8 cellular contexts compared by ENCODE assay signal in genomic region chr6:158213925-158214674, GRCh38. TPM values are rescaled to one million over a fixed set of nuclear protein-coding genes. Genes with fewer than 3 reads are reported as not detected.
DNase-seq lines count a peak whose midpoint lies in the region; ATAC-seq, FAIRE-seq and TF ChIP-seq lines count a peak whose summit lies in the region.

No MANE protein-coding gene starts in this region.

- no peaks in the 10 kb centered on the region for H3K36me3 ChIP-seq in GM12878 (ENCODE audit: control insufficient read depth in 2 of 2, insufficient read depth in 2 of 2, low read length in 1 of 2)

- peak; percentile 100 for ATAC-seq in A549
- ATAC-seq in HG02840 (IDR thresholded peaks at IDR 0.05; ENCODE audit: low FRiP score, unreplicated experiment): peak; percentile 88
- peak; percentile 100 for ATAC-seq in GM12878

- TF ChIP-seq RAD21 in A549 (conservative IDR thresholded peaks at IDR 0.05 in 1 of 2, IDR thresholded peaks at IDR 0.05 in 1 of 2) (peak; percentile 77 to 83), GM12878 (IDR thresholded peaks at IDR 0.05; ENCODE audit: insufficient read depth, low read depth, low read length) (peak; percentile 88)

- DNase-seq in A549 (ENCODE audit: low read depth in 1 of 2, low spot score in 1 of 2): peak; percentile 35 to 76
- DNase-seq in GM13976 (ENCODE audit: low spot score): peak; percentile 80
- DNase-seq in NCI-H1417 treated with DMSO at 0.1 percent for 48 hours (lab: John Stamatoyannopoulos, UW): peak; percentile 45
- peak; percentile 47 to 74 for DNase-seq in SW 1271 (lab: John Stamatoyannopoulos, UW)
- DNase-seq in GM12878 (ENCODE audit: low read depth, low spot score): peak; percentile 23
- peak; percentile 83 for DNase-seq in inferior parietal cortex (ENCODE audit: extremely low spot score)
- peak; percentile 52 for DNase-seq in stimulated activated CD4-positive, alpha-beta T cell treated with anti-CD3 and anti-CD28 coated beads, Interleukin-1b, Interleukin-23, amount 100 ng/mL, for 48 hours

- SMC1A ChIA-PET in GM12878 (lab: Charles Lee; ENCODE audit: uncharacterized antibody, unreplicated experiment): interaction anchor here (0.7 to 3.3 kb wide), 26 partner anchors 13 to 760 kb away, joined by 3 to 55 read pairs (median 4); partner anchors contain the start of gene SYTL3

- no peak overlapping the region for H3K9ac ChIP-seq in GM12878 (ENCODE audit: control insufficient read depth, insufficient read depth, low read length)

- BruUV-seq in GM12878 (replicated peaks; lab: Mats Ljungman, UMichigan): no TSS peak

- TF ChIP-seq POLR2A in A549 (IDR thresholded peaks at IDR 0.05; ENCODE audit: low read length) (no peak), GM12878 (IDR thresholded peaks at IDR 0.05; ENCODE audit: low read depth, low read length) (no peak)

- WGBS in A549 (ENCODE audit: missing lambda C conversion rate): 3% methylated on average over 7 of the region's 7 CpGs
- 6% methylated on average over 7 of the region's 7 CpGs for WGBS in GM12878 (ENCODE audit: insufficient coverage, insufficient replicate concordance, low lambda C conversion rate, missing lambda C conversion rate)

- H3K9me3 ChIP-seq in A549 (0 out of 3 replicates have a peak, but pooled peaks cover 2% of the 10 kb centered on the region), GM12878 (replicated peaks; ENCODE audit: control insufficient read depth, insufficient read depth, low read length) (no peaks in the 10 kb centered on the region)

- H2AFZ ChIP-seq in GM12878 (ENCODE audit: control insufficient read depth, low read depth, low read length): no peak overlapping the region

- in situ Hi-C loops in GM13976 (cut with MboI; ENCODE audit: low sequenced_read_pairs, unreplicated experiment) (loop anchor here (5.0 to 25.0 kb wide), 3 partner anchors 478 to 898 kb away; no protein-coding TSS in a partner anchor), GM12878 (cut with MboI) (loop anchor here (5.0 kb wide), 1 partner anchor 478 kb away; no protein-coding TSS in a partner anchor)

- H3K4me1 ChIP-seq in A549: peaks cover 12% of the 10 kb centered on the region; the same call in 2 of the 3 replicates
- H3K4me1 ChIP-seq in GM12878 (ENCODE audit: control insufficient read depth, insufficient read depth, low read length): no peaks in the 10 kb centered on the region

- POLR2A ChIA-PET in A549 (lab: Yijun Ruan, JAX) (interaction anchor here (0.6 kb wide), 2 partner anchors 356 to 539 kb away, joined by 3 read pairs; no protein-coding TSS in a partner anchor), GM12878 (lab: Charles Lee) (no interaction called here)

- no peak for FAIRE-seq in A549 (lab: Jason Lieb, UNC)
- FAIRE-seq in GM12878 (lab: Jason Lieb, UNC): peak; percentile 98

- TF ChIP-seq EP300 in A549 (IDR thresholded peaks at IDR 0.05) (no peak), GM12878 (IDR thresholded peaks at IDR 0.05; ENCODE audit: borderline replicate concordance in 1 of 2, control insufficient read depth in 1 of 2, low read depth in 2 of 2, low read length in 2 of 2) (no peak)

- CTCF ChIA-PET in A549 (lab: Yijun Ruan, JAX): interaction anchor here (0.5 to 2.5 kb wide), 31 partner anchors 9 to 894 kb away, joined by 3 to 32 read pairs (median 4); partner anchors contain the start of gene DYNLT1
- CTCF ChIA-PET in GM12878 (lab: Yijun Ruan, JAX): interaction anchor here (0.6 to 3.6 kb wide), 68 partner anchors 8 to 795 kb away, joined by 3 to 96 read pairs (median 4); partner anchors contain the start of genes DYNLT1, SYTL3 and TMEM181

- intact Hi-C loops in GM12878 (cut with micrococcal nuclease; ENCODE audit: unreplicated experiment): loop anchor here (5.0 kb wide), 1 partner anchor 758 kb away; no protein-coding TSS in a partner anchor

- H3K79me2 ChIP-seq in GM12878 (ENCODE audit: control insufficient read depth, insufficient read depth, low read length): no peaks in the 10 kb centered on the region

- H3K4me2 ChIP-seq in A549: 0 out of 3 replicates have a peak overlapping the region, but pooled peaks have one; percentile 17
- no peak overlapping the region for H3K4me2 ChIP-seq in GM12878 (ENCODE audit: control insufficient read depth, insufficient read depth)

- H3K27ac ChIP-seq in A549 (no peak overlapping the region), GM12878 (ENCODE audit: control insufficient read depth, insufficient read depth) (no peak overlapping the region)

- H3K4me3 ChIP-seq in A549 (no peak overlapping the region), GM12878 (no peak overlapping the region)

- RAD21 ChIA-PET in GM12878 (lab: Charles Lee; ENCODE audit: unreplicated experiment): interaction anchor here (0.6 to 2.0 kb wide), 36 partner anchors 9 to 922 kb away, joined by 3 to 60 read pairs (median 4); partner anchors contain the start of genes DYNLT1, EZR and SYTL3

- H3K27me3 ChIP-seq in GM12878 (replicated peaks in 1 of 2; ENCODE audit: control insufficient read depth in 2 of 2, insufficient read depth in 2 of 2, low read length in 1 of 2): no peaks in the 10 kb centered on the region

- peak; percentile 73 for TF ChIP-seq CTCF in A549 (IDR thresholded peaks at IDR 0.05)
- TF ChIP-seq CTCF in GM13976 (IDR thresholded peaks at IDR 0.05; ENCODE audit: borderline replicate concordance, control extremely low read depth, extremely low read depth, insufficient read depth, missing control alignments): peak; percentile 87
- peak; percentile 78 to 91 (median 81); a peak in 5 of 6 replicates for TF ChIP-seq CTCF in GM12878 (IDR thresholded peaks at IDR 0.05 in 2 of 3, conservative IDR thresholded peaks at IDR 0.05 in 1 of 3; ENCODE audit: control insufficient read depth in 2 of 3, extremely low read depth in 1 of 3, insufficient read depth in 1 of 3, low read depth in 3 of 3, low read length in 3 of 3)

- no peaks in the 10 kb centered on the region for H4K20me1 ChIP-seq in GM12878 (ENCODE audit: control insufficient read depth, insufficient read depth)

TF ChIP-seq in A549, 52 proteins besides CTCF, POLR2A, EP300 and RAD21:
- TF ChIP-seq SMC3 (IDR thresholded peaks at IDR 0.05): peak; percentile 45
- TF ChIP-seq MAX (IDR thresholded peaks at IDR 0.05): no peak

RNA-seq across cellular contexts. Expression of gene GTF2H5, which starts 46.0 kb away (rescaled TPM):
- polyA plus RNA-seq in A549 (2011; rRNA removed): 15.1 and 19.5 TPM in 2 replicates
- polyA plus RNA-seq in A549 (2012; cell fraction: cytosol; rRNA removed): 3.3 and 3.8 TPM in 2 replicates
- polyA plus RNA-seq in A549 (2012; cell fraction: nucleus; rRNA removed): 0.97 and 1.2 TPM in 2 replicates
- 30.2 to 33.9 TPM (median 31.7 TPM) in 3 replicates for polyA plus RNA-seq in A549 (2017; fragmentation: RNase III; extraction: RNeasy Plus Mini Kit Qiagen cat#74134 plus additional on column Dnase treatment)
- polyA minus RNA-seq in A549 (2011; rRNA and poly(A)+ RNA removed): 0.49 and 1.2 TPM in 2 replicates
- total RNA-seq in GM12878 (2013; cell fraction: nucleolus; rRNA removed): 2.8 TPM in 2 replicates
- 2.9 and 4.5 TPM in 2 replicates for total RNA-seq in GM12878 (2014; rRNA removed)
- total RNA-seq in GM12878 (2014; rRNA removed; fragmentation: Illumina TruSeq; extraction: Trizol): 12.5 and 13.0 TPM in 2 replicates
- 14.3 and 15.4 TPM in 2 replicates for total RNA-seq in GM12878 (2021)
- polyA plus RNA-seq in GM12878 (2011; ENCODE audit: low read depth): 2.7 TPM
- 14.6 and 29.1 TPM in 2 replicates for polyA plus RNA-seq in GM12878 (2011; rRNA removed)
- 3.2 and 4.5 TPM in 2 replicates for polyA plus RNA-seq in GM12878 (2011; cell fraction: cytosol; rRNA removed)
- polyA plus RNA-seq in GM12878 (2011; cell fraction: nucleus; rRNA removed): 2.4 and 2.8 TPM in 2 replicates
- polyA plus RNA-seq in GM12878 (2012): 10.3 and 12.4 TPM in 2 replicates
- 9.4 and 10.9 TPM in 2 replicates for polyA plus RNA-seq in GM12878 (2014; fragmentation: Illumina TruSeq; extraction: Trizol)
- 10 to 100 TPM; 38.0 to 41.9 TPM for polyA plus RNA-seq in GM12878 (2014; fragmentation: Nextera tagmentation; extraction: Ambion mirVana)
- polyA plus RNA-seq in GM12878 (2014; rRNA removed): 5.6 and 6.3 TPM in 2 replicates
- 10 to 100 TPM; 40.0 to 44.3 TPM for polyA plus RNA-seq in GM12878 (2016; fragmentation: Nextera tagmentation; extraction: Ambion mirVana)
- polyA minus RNA-seq in GM12878 (2011; rRNA and poly(A)+ RNA removed): 1.9 and 2.2 TPM in 2 replicates
- 0.52 and 1.1 TPM in 2 replicates for polyA minus RNA-seq in GM12878 (2011; cell fraction: cytosol; rRNA and poly(A)+ RNA removed)
- 0.48 and 0.57 TPM in 2 replicates for polyA minus RNA-seq in GM12878 (2011; cell fraction: nucleus; rRNA and poly(A)+ RNA removed)

RNA-seq across cellular contexts. Expression of gene SERAC1, which starts 46.0 kb away (rescaled TPM):
- polyA plus RNA-seq in A549 (2011; rRNA removed) (5.8 and 6.7 TPM in 2 replicates), A549 (2017; fragmentation: RNase III; extraction: RNeasy Plus Mini Kit Qiagen cat#74134 plus additional on column Dnase treatment) (4.5 to 5.1 TPM (median 4.5 TPM) in 3 replicates), GM12878 (2011; rRNA removed) (2.9 and 4.1 TPM in 2 replicates), GM12878 (2014; fragmentation: Illumina TruSeq; extraction: Trizol) (1.8 and 1.9 TPM in 2 replicates), GM12878 (2014; fragmentation: Nextera tagmentation; extraction: Ambion mirVana) (under 1 TPM; 0.76 to 0.88 TPM), GM12878 (2014; rRNA removed) (1.4 and 2.2 TPM in 2 replicates), GM12878 (2016; fragmentation: Nextera tagmentation; extraction: Ambion mirVana) (1 to 10 TPM; 2.7 TPM)
- polyA plus RNA-seq in A549 (2012; cell fraction: cytosol; rRNA removed): 1.7 and 1.9 TPM in 2 replicates
- polyA plus RNA-seq in A549 (2012; cell fraction: nucleus; rRNA removed): 0.71 and 1.3 TPM in 2 replicates
- 3.2 and 3.5 TPM in 2 replicates for polyA minus RNA-seq in A549 (2011; rRNA and poly(A)+ RNA removed)
- 8.0 and 8.3 TPM in 2 replicates for total RNA-seq in GM12878 (2013; cell fraction: nucleolus; rRNA removed)
- total RNA-seq in GM12878 (2014; rRNA removed) (2.6 and 3.1 TPM in 2 replicates), GM12878 (2014; rRNA removed; fragmentation: Illumina TruSeq; extraction: Trizol) (2.0 and 2.2 TPM in 2 replicates), GM12878 (2021) (1.6 and 1.7 TPM in 2 replicates)
- 0.54 TPM for polyA plus RNA-seq in GM12878 (2011; ENCODE audit: low read depth)
- polyA plus RNA-seq in GM12878 (2011; cell fraction: cytosol; rRNA removed): 1.3 and 1.5 TPM in 2 replicates
- 2.5 and 2.8 TPM in 2 replicates for polyA plus RNA-seq in GM12878 (2011; cell fraction: nucleus; rRNA removed)
- polyA plus RNA-seq in GM12878 (2012): 0.62 and 0.98 TPM in 2 replicates
- 1.8 and 2.9 TPM in 2 replicates for polyA minus RNA-seq in GM12878 (2011; rRNA and poly(A)+ RNA removed)
- polyA minus RNA-seq in GM12878 (2011; cell fraction: cytosol; rRNA and poly(A)+ RNA removed): 0.94 and 1.4 TPM in 2 replicates
- polyA minus RNA-seq in GM12878 (2011; cell fraction: nucleus; rRNA and poly(A)+ RNA removed): 2.1 and 3.2 TPM in 2 replicates

Comparison
In these comparisons a context has a peak if more than half of its experiments do, and no peak if none do; other contexts are left out.
1. DNase-seq: peak in every context shown above with its lines; median percentile 83 in inferior parietal cortex; 80 in GM13976; 60 in SW 1271; 56 in A549; 52 in stimulated activated CD4-positive, alpha-beta T cell treated with anti-CD3 and anti-CD28 coated beads, Interleukin-1b, Interleukin-23, amount 100 ng/mL, for 48 hours; 45 in NCI-H1417 treated with DMSO at 0.1 percent for 48 hours; 23 in GM12878.
2. Of the 24 proteins assayed by ChIP-seq in both GM12878 and A549: peak only in GM12878: none; only in A549: none; in both: CTCF, RAD21 and SMC3; in neither: 21.